In the genomic region with DNA sequence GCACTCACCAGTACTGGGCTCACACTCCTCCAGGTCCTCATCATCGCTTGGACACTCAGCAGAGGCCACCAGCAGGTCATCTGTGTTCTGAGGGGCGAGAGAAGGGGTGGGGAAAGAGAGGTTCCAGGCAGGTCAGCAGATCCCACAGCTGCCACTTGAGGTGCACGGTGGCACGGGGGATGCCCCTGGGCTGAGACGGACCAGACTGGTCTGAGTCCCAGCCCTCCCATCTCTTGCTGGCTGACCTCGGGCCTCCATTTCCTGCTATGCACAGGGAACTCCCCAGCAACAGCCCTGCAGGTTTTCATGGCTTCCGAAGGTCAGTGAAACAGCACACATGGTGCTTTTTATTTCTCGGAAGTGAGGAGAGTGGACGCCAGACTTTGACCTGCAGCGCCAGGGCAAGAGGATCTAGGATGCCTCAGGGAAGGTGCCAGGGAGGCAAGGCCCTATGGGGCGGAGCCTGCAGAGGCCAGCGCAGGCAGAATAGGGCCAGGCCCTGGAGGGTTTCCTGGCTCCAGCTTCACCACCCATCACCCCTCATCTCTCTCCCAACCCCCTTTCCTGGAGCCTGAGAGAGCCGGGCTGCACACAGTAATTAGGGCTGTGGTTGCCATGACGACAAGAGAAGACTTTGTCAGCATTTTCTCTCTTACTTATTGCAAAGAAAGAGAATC, we compare ENCODE assay signal across 10 cellular contexts. TPM values are rescaled to one million over a fixed set of nuclear protein-coding genes. Genes with fewer than 3 reads are reported as not detected.
DNase-seq lines count a peak whose midpoint lies in the region; TF ChIP-seq lines count a peak whose summit lies in the region.
"Had no signal": no experiment of that assay in that cellular context is flagged by ENCODE, and none has a peak within 500 bp of the region (broad histone marks: within the 10 kb centered on the region; RNA-seq: fewer than 3 reads in every experiment).

No MANE protein-coding gene starts in this region.

- H3K4me3 ChIP-seq in BLaER1 treated with 17β-estradiol and CSF1 and Interleukin-3, amounts not matched to agents 10 nM and 100 nM: no peak overlapping the region; a peak in 2 of 20 replicates
- H3K4me3 ChIP-seq in CD4-positive, alpha-beta memory T cell (ENCODE audit: low read length in 2 of 2): no peak overlapping the region

- H3K9me3 ChIP-seq in BLaER1 treated with 17β-estradiol and CSF1 and Interleukin-3, amounts not matched to agents 10 nM and 100 nM (replicated peaks in 1 of 11): no peaks in the 10 kb centered on the region
- H3K9me3 ChIP-seq in CD4-positive, alpha-beta memory T cell (ENCODE audit: control insufficient read depth in 1 of 2, low read length in 2 of 2): no peaks in the 10 kb centered on the region

- intact Hi-C loops in CD4-positive, alpha-beta memory T cell (cut with micrococcal nuclease): no loop called here

- peaks cover 30% of the 10 kb centered on the region for H3K4me1 Mint-ChIP-seq in nephron
- H3K4me1 Mint-ChIP-seq in CD4-positive, alpha-beta memory T cell: peaks cover 0 to 5% (median 0%) of the 10 kb centered on the region in 4 donors
- peaks cover 3% of the 10 kb centered on the region for H3K4me1 Mint-ChIP-seq in activated T-cell treated with anti-CD3 and anti-CD28 coated beads, Interleukin-2, amount 50 U/mL, for 24 hours (ENCODE audit: low read depth)

- POLR2A ChIA-PET in CD4-positive, alpha-beta memory T cell (lab: Charles Lee; ENCODE audit: partially characterized antibody): no interaction called here

- H3K27me3 ChIP-seq in BLaER1 treated with 17β-estradiol and CSF1 and Interleukin-3, amounts not matched to agents 10 nM and 100 nM: no peaks in the 10 kb centered on the region
- no peaks in the 10 kb centered on the region for H3K27me3 ChIP-seq in CD4-positive, alpha-beta memory T cell (ENCODE audit: insufficient read depth, low read length)

- H3K27ac ChIP-seq in BLaER1 treated with 17β-estradiol and CSF1 and Interleukin-3, amounts not matched to agents 10 nM and 100 nM: peak overlapping the region in 9 of 11 experiments; percentile 25 to 73 (median 60); a peak in 18 of 22 replicates
- no peak overlapping the region for H3K27ac ChIP-seq in CD4-positive, alpha-beta memory T cell (ENCODE audit: low read depth, low read length)

- peaks cover 25% of the 10 kb centered on the region for H3K36me3 Mint-ChIP-seq in nephron (ENCODE audit: low read depth)
- no peaks in the 10 kb centered on the region for H3K36me3 Mint-ChIP-seq in CD4-positive, alpha-beta memory T cell
- no peaks in the 10 kb centered on the region for H3K36me3 Mint-ChIP-seq in activated T-cell treated with anti-CD3 and anti-CD28 coated beads, Interleukin-2, amount 50 U/mL, for 24 hours (ENCODE audit: low read depth)

- no peaks in the 10 kb centered on the region for H3K9me3 Mint-ChIP-seq in nephron
- no peaks in the 10 kb centered on the region for H3K9me3 Mint-ChIP-seq in CD4-positive, alpha-beta memory T cell
- H3K9me3 Mint-ChIP-seq in activated T-cell treated with anti-CD3 and anti-CD28 coated beads, Interleukin-2, amount 50 U/mL, for 24 hours: no peaks in the 10 kb centered on the region
- H3K9me3 Mint-ChIP-seq: CD4-positive, alpha-beta T cell had no signal

- no peak for TF ChIP-seq CTCF in nephron (IDR thresholded peaks at IDR 0.05; ENCODE audit: unreplicated experiment in 3 of 3)

- no peaks in the 10 kb centered on the region for H3K36me3 ChIP-seq in BLaER1 treated with 17β-estradiol and CSF1 and Interleukin-3, amounts not matched to agents 10 nM and 100 nM
- no peaks in the 10 kb centered on the region for H3K36me3 ChIP-seq in CD4-positive, alpha-beta memory T cell (ENCODE audit: insufficient read depth, low read length)

- H3K9ac ChIP-seq in BLaER1 treated with 17β-estradiol and CSF1 and Interleukin-3, amounts not matched to agents 10 nM and 100 nM: peak overlapping the region in 8 of 11 experiments; percentile 19 to 66 (median 50); a peak in 13 of 22 replicates

- CTCF ChIA-PET in CD4-positive, alpha-beta memory T cell (lab: Charles Lee; ENCODE audit: partially characterized antibody): no interaction called here

- H3K27me3 Mint-ChIP-seq in nephron (ENCODE audit: low read depth): peaks cover 3% of the 10 kb centered on the region
- peaks cover 0 to 2% of the 10 kb centered on the region in 2 donors for H3K27me3 Mint-ChIP-seq in CD4-positive, alpha-beta memory T cell
- no peaks in the 10 kb centered on the region for H3K27me3 Mint-ChIP-seq in activated T-cell treated with anti-CD3 and anti-CD28 coated beads, Interleukin-2, amount 50 U/mL, for 24 hours
- H3K27me3 Mint-ChIP-seq: CD4-positive, alpha-beta T cell had no signal

- H3K4me2 ChIP-seq in BLaER1 treated with 17β-estradiol and CSF1 and Interleukin-3, amounts not matched to agents 10 nM and 100 nM: peak overlapping the region; percentile 66 to 98 (median 87)

- peaks cover 73 to 94% (median 88%) of the 10 kb centered on the region in 10 experiments for H3K4me1 ChIP-seq in BLaER1 treated with 17β-estradiol and CSF1 and Interleukin-3, amounts not matched to agents 10 nM and 100 nM
- peaks cover 4% of the 10 kb centered on the region for H3K4me1 ChIP-seq in CD4-positive, alpha-beta memory T cell (ENCODE audit: insufficient read depth, low read length)

- DNase-seq in NCI-H1105 (lab: John Stamatoyannopoulos, UW) (peak; percentile 49), ecto neural progenitor cell (ENCODE audit: low spot score) (peak; percentile 57), NCI-H226 (no peak), AML-193 (lab: John Stamatoyannopoulos, UW) (no peak)
- no peak for DNase-seq in CD4-positive, alpha-beta memory T cell
- no peak for DNase-seq in activated T-cell treated with anti-CD3 and anti-CD28 coated beads, Interleukin-2, amount 50 U/mL, for 24 hours
- DNase-seq: CD4-positive, alpha-beta T cell; NCI-H2171 had no signal

- H4K20me1 ChIP-seq in BLaER1 treated with 17β-estradiol and CSF1 and Interleukin-3, amounts not matched to agents 10 nM and 100 nM: no peaks in the 10 kb centered on the region

- peak overlapping the region; percentile 56 to 81 (median 58) for H3K4me3 Mint-ChIP-seq in nephron
- no peak overlapping the region for H3K4me3 Mint-ChIP-seq in CD4-positive, alpha-beta memory T cell
- H3K4me3 Mint-ChIP-seq in activated T-cell treated with anti-CD3 and anti-CD28 coated beads, Interleukin-2, amount 50 U/mL, for 24 hours: no peak overlapping the region
- H3K4me3 Mint-ChIP-seq: CD4-positive, alpha-beta T cell had no signal

- H3K27ac Mint-ChIP-seq in nephron: peak overlapping the region; percentile 99 to 100 (median 99)
- H3K27ac Mint-ChIP-seq in CD4-positive, alpha-beta memory T cell: peak overlapping the region in 1 of 7 donors; percentile 82
- H3K27ac Mint-ChIP-seq in activated T-cell treated with anti-CD3 and anti-CD28 coated beads, Interleukin-2, amount 50 U/mL, for 24 hours: no peak overlapping the region
- H3K27ac Mint-ChIP-seq: CD4-positive, alpha-beta T cell had no signal

RNA-seq across cellular contexts. Expression of a gene that starts 29.4 kb away (rescaled TPM):
- not detected for total RNA-seq in CD4-positive, alpha-beta memory T cell
- polyA plus RNA-seq in CD4-positive, alpha-beta memory T cell: not detected
- total RNA-seq: CD4-positive, alpha-beta T cell had no signal

Comparison
In these comparisons a context has a peak if more than half of its experiments do, and no peak if none do; other contexts are left out.
1. DNase-seq: peak in NCI-H1105 (single experiment) and ecto neural progenitor cell (single experiment); none in CD4-positive, alpha-beta memory T cell (0 of 5), NCI-H226 (single experiment), activated T-cell treated with anti-CD3 and anti-CD28 coated beads, Interleukin-2, amount 50 U/mL, for 24 hours (single experiment) and AML-193 (0 of 2).
2. H3K4me3 Mint-ChIP-seq: peak in nephron (3 of 3); none in CD4-positive, alpha-beta memory T cell (0 of 8) and activated T-cell treated with anti-CD3 and anti-CD28 coated beads, Interleukin-2, amount 50 U/mL, for 24 hours (single experiment).